Comparison of ENCODE assay signal across 1 cellular context in the genomic region with DNA sequence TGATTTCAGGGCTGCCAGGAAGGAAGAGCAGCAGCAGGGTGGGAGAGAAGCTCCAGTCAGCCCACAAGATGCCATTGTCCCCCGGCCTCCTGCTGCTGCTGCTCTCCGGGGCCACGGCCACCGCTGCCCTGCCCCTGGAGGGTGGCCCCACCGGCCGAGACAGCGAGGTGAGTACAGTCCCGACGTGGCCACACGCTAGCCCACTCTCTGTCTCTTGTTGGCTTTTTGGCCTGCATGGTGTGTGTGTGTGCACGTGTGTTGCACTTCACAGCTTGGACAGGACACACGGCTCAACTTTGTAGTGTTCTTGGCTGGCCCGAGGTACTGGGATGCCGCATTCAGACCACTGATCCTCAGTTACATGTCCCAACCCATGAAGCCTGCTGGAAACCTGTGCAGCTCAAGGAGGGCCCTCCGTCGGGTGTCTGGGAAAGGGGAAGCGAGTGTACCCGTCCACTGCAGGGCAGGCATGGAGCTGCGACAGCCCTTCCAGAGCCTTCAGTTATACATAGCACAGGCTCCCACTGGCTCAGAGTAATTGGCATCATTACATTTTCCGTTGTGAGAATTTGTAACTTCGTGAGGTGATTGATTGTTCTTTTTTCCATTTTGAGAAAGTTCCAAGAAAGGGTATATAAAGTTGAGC.
TF ChIP-seq lines count a peak whose summit lies in the region.

No MANE protein-coding gene starts in this region.

TF ChIP-seq in HepG2, 621 proteins besides CTCF, POLR2A, EP300 and RAD21:
- no peak for TF ChIP-seq CC2D1A (CRISPR knock-in tag; IDR thresholded peaks at IDR 0.05)
- TF ChIP-seq AGO2 (optimal IDR thresholded peaks at IDR 0.05; ENCODE audit: low read depth, low read length): peak; percentile 62
TF ChIP-seq in HepG2: peak in this region for 1.
